ENCODE assay signal across 20 cellular contexts in the genomic region with DNA sequence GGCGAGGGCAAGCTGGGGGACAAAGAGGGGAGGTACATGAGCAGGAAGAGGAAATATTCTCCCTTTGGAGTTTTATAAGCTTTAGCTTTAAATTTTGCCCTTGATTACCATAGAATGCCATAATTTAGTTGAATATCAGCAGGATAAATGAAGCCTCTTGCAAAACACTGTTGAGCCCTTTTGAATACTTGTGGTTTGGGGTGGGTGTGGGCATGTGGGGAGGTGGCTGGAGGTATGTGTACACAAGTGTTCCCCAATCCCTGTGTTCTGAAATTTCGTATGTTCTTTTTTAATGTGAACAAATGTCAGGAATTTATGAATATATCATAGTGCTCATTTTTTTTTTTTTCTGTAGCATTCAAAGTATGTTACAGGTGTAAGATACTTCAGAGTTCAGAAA. TPM values are rescaled to one million over a fixed set of nuclear protein-coding genes. Genes with fewer than 3 reads are reported as not detected.
DNase-seq lines count a peak whose midpoint lies in the region; ATAC-seq and TF ChIP-seq lines count a peak whose summit lies in the region.
"Had no signal": no experiment of that assay in that cellular context is flagged by ENCODE, and none has a peak within 500 bp of the region (broad histone marks: within the 10 kb centered on the region; RNA-seq: fewer than 3 reads in every experiment).

No MANE protein-coding gene starts in this region.

- H2AFZ ChIP-seq in mammary epithelial cell (ENCODE audit: low read depth, low read length) (no peak overlapping the region), hepatocyte (no peak overlapping the region)
- H2AFZ ChIP-seq: GM23248 had no signal

- peaks cover 34% of the 10 kb centered on the region for H3K4me1 Mint-ChIP-seq in MCF 10A (ENCODE audit: insufficient read depth, unreplicated experiment)
- H3K4me1 Mint-ChIP-seq in activated CD8-positive, alpha-beta T cell treated with anti-CD3 and anti-CD28 coated beads for 36 hours (ENCODE audit: low read depth) = peaks cover 40% of the 10 kb centered on the region
- peaks cover 7 to 8% of the 10 kb centered on the region in 2 donors for H3K4me1 Mint-ChIP-seq in stimulated activated naive B cell treated with anti-CD40 and anti-IgM and Interleukin-4, amounts not matched to agents 10 μg/mL and 1 μg/mL and 100 μg/mL, for 72 hours
- H3K4me1 Mint-ChIP-seq: brain had no signal

- H3K36me3 Mint-ChIP-seq in MCF 10A (ENCODE audit: insufficient read depth, unreplicated experiment) = peaks cover 100% of the 10 kb centered on the region
- H3K36me3 Mint-ChIP-seq in activated CD8-positive, alpha-beta T cell treated with anti-CD3 and anti-CD28 coated beads for 36 hours (ENCODE audit: low read depth) = peaks cover 74% of the 10 kb centered on the region
- H3K36me3 Mint-ChIP-seq in stimulated activated naive B cell treated with anti-CD40 and anti-IgM and Interleukin-4, amounts not matched to agents 10 μg/mL and 1 μg/mL and 100 μg/mL, for 72 hours = peaks cover 54 to 78% of the 10 kb centered on the region in 2 donors

- H3K27ac ChIP-seq in mammary epithelial cell (ENCODE audit: insufficient read depth, low read depth, low read length) (no peak overlapping the region), hepatocyte (peak overlapping the region; percentile 65), caudate nucleus (ENCODE audit: low read depth, low read length) (no peak overlapping the region), brain microvascular endothelial cell (no peak overlapping the region)
- H3K27ac ChIP-seq: GM23248 had no signal

- no peak for ATAC-seq in activated CD8-positive, alpha-beta T cell treated with anti-CD3 and anti-CD28 coated beads for 36 hours
- ATAC-seq in stimulated activated naive B cell treated with anti-CD40 and anti-IgM and Interleukin-4, amounts not matched to agents 10 μg/mL and 1 μg/mL and 100 μg/mL, for 72 hours (replicated peaks) = no peak
- ATAC-seq: natural killer cell, SK-N-SH treated with all-trans-retinoic acid at 6 μM for 48 hours had no signal

- H3K36me3 ChIP-seq in mammary epithelial cell (ENCODE audit: insufficient read depth, low read length) = peaks cover 81% of the 10 kb centered on the region
- peaks cover 28% of the 10 kb centered on the region for H3K36me3 ChIP-seq in hepatocyte (replicated peaks; ENCODE audit: insufficient read depth, low read depth)
- H3K36me3 ChIP-seq in brain microvascular endothelial cell (replicated peaks) = peaks cover 85% of the 10 kb centered on the region

- dilution Hi-C loops in mammary epithelial cell (cut with HindIII; ENCODE audit: low sequenced_read_pairs) = no loop called here

- H3K9me3 ChIP-seq in mammary epithelial cell (replicated peaks; ENCODE audit: insufficient read depth, low read length) (no peaks in the 10 kb centered on the region), hepatocyte (ENCODE audit: low read depth) (no peaks in the 10 kb centered on the region)
- H3K9me3 ChIP-seq: tibial nerve had no signal

- H4K20me1 ChIP-seq in mammary epithelial cell (ENCODE audit: insufficient read depth, low read length) = no peaks in the 10 kb centered on the region
- no peaks in the 10 kb centered on the region for H4K20me1 ChIP-seq in hepatocyte (ENCODE audit: insufficient read depth, poor library complexity, severe bottlenecking)

- TF ChIP-seq CTCF in MCF 10A (IDR thresholded peaks at IDR 0.05; ENCODE audit: unreplicated experiment) = no peak
- TF ChIP-seq CTCF in mammary epithelial cell (conservative IDR thresholded peaks at IDR 0.05 in 1 of 2, IDR thresholded peaks at IDR 0.05 in 1 of 2; ENCODE audit: extremely low read depth in 1 of 2, insufficient read depth in 1 of 2, low read depth in 1 of 2, low read length in 2 of 2) = no peak
- TF ChIP-seq CTCF in activated CD8-positive, alpha-beta T cell treated with anti-CD3 and anti-CD28 coated beads for 36 hours (IDR thresholded peaks at IDR 0.05) = no peak
- no peak for TF ChIP-seq CTCF in hepatocyte (IDR thresholded peaks at IDR 0.05; ENCODE audit: poor library complexity)
- no peak for TF ChIP-seq CTCF in brain microvascular endothelial cell (IDR thresholded peaks at IDR 0.05; ENCODE audit: low read depth, low read length, missing control alignments)

- H3K4me3 Mint-ChIP-seq in MCF 10A (ENCODE audit: unreplicated experiment) = no peak overlapping the region
- no peak overlapping the region for H3K4me3 Mint-ChIP-seq in activated CD8-positive, alpha-beta T cell treated with anti-CD3 and anti-CD28 coated beads for 36 hours
- no peak overlapping the region for H3K4me3 Mint-ChIP-seq in stimulated activated naive B cell treated with anti-CD40 and anti-IgM and Interleukin-4, amounts not matched to agents 10 μg/mL and 1 μg/mL and 100 μg/mL, for 72 hours
- H3K4me3 Mint-ChIP-seq: brain, natural killer cell had no signal

- CTCF ChIA-PET in MCF 10A (lab: Yijun Ruan, JAX) (interaction anchor here (0.6 to 2.4 kb wide), 2 partner anchors 92 to 242 kb away, joined by 3 to 12 read pairs; no protein-coding TSS in a partner anchor), mammary epithelial cell (lab: Charles Lee; ENCODE audit: low non-redundant PET) (no interaction called here)
- CTCF ChIA-PET in activated CD8-positive, alpha-beta T cell treated with anti-CD3 and anti-CD28 coated beads for 36 hours (lab: Charles Lee) = interaction anchor here (1.7 to 3.2 kb wide), 2 partner anchors 92 to 254 kb away, joined by 4 to 10 read pairs; no protein-coding TSS in a partner anchor

- in situ Hi-C loops in mammary epithelial cell (cut with MboI; ENCODE audit: low sequenced_read_pairs in 2 of 2) = loop anchor here in 1 of 2 donors (25.0 kb wide), 1 partner anchor 94 kb away; no protein-coding TSS in a partner anchor
- in situ Hi-C loops in brain microvascular endothelial cell (cut with HindIII; ENCODE audit: low pct_ligation_motif_present, low sequenced_read_pairs) = loop anchor here (25.0 kb wide), 1 partner anchor 94 kb away; no protein-coding TSS in a partner anchor

- peaks cover 8% of the 10 kb centered on the region for H3K4me1 ChIP-seq in mammary epithelial cell (ENCODE audit: insufficient read depth, low read length)
- peaks cover 9% of the 10 kb centered on the region for H3K4me1 ChIP-seq in hepatocyte (ENCODE audit: insufficient read depth)
- H3K4me1 ChIP-seq: tibial nerve had no signal

- POLR2A ChIA-PET in MCF 10A (lab: Yijun Ruan, JAX) = interaction anchor here (0.5 to 7.0 kb wide), 4 partner anchors 10 to 45 kb away, joined by 3 to 30 read pairs (median 14); a partner anchor contains a TSS
- POLR2A ChIA-PET in activated CD8-positive, alpha-beta T cell treated with anti-CD3 and anti-CD28 coated beads for 36 hours (lab: Charles Lee) = interaction anchor here (1.0 kb wide), 2 partner anchors 9 to 26 kb away, joined by 3 to 4 read pairs; no protein-coding TSS in a partner anchor

- DNase-seq in MCF 10A (ENCODE audit: unreplicated experiment) (no peak), mammary epithelial cell (no peak), hepatocyte (ENCODE audit: low spot score) (no peak), caudate nucleus (lab: John Stamatoyannopoulos, UW) (no peak), brain microvascular endothelial cell (no peak), NCI-H526 treated with DMSO at 0.1 percent for 48 hours (lab: John Stamatoyannopoulos, UW) (no peak)
- no peak for DNase-seq in activated CD8-positive, alpha-beta T cell treated with anti-CD3 and anti-CD28 coated beads for 36 hours
- DNase-seq in stimulated activated naive B cell treated with anti-CD40 and anti-IgM and Interleukin-4, amounts not matched to agents 10 μg/mL and 1 μg/mL and 100 μg/mL, for 72 hours = no peak
- DNase-seq: activated CD4-positive, alpha-beta T cell treated with anti-CD3 and anti-CD28 coated beads for 4 hours; activated CD8-positive, alpha-beta memory T cell treated with anti-CD3 and anti-CD28 coated beads, Interleukin-2, amount 50 U/mL, for 48 hours; activated gamma-delta T cell treated with Interleukin-2 at 50 U/mL for 16 hours; GM23248; natural killer cell; NCI-H1105 treated with DMSO at 0.1 percent for 48 hours; NCI-H524 treated with DMSO at 0.1 percent for 48 hours; stimulated activated CD4-positive, alpha-beta T cell treated with anti-CD3 and anti-CD28 coated beads, Interleukin-1b, Interleukin-23, amount 100 ng/mL, for 48 hours; stimulated activated naive CD4-positive, alpha-beta T cell had no signal

- H3K4me2 ChIP-seq in mammary epithelial cell (ENCODE audit: insufficient read depth, low read depth, low read length) = no peak overlapping the region
- H3K4me2 ChIP-seq in hepatocyte = peak overlapping the region; percentile 19

- no peak overlapping the region for H3K9ac ChIP-seq in mammary epithelial cell (ENCODE audit: insufficient read depth, low read length)
- H3K9ac ChIP-seq: GM23248 had no signal

- H3K4me3 ChIP-seq in mammary epithelial cell (replicated peaks in 1 of 3; ENCODE audit: insufficient read depth in 1 of 3, low read depth in 2 of 3, low read length in 3 of 3) (no peak overlapping the region), hepatocyte (no peak overlapping the region), brain microvascular endothelial cell (ENCODE audit: low read depth, low read length) (no peak overlapping the region)
- H3K4me3 ChIP-seq: GM23248, tibial nerve had no signal

- H3K27ac Mint-ChIP-seq in MCF 10A (ENCODE audit: low read depth, unreplicated experiment) = peak overlapping the region; percentile 43
- peak overlapping the region; percentile 21 for H3K27ac Mint-ChIP-seq in activated CD8-positive, alpha-beta T cell treated with anti-CD3 and anti-CD28 coated beads for 36 hours
- peak overlapping the region; percentile 4 for H3K27ac Mint-ChIP-seq in stimulated activated naive B cell treated with anti-CD40 and anti-IgM and Interleukin-4, amounts not matched to agents 10 μg/mL and 1 μg/mL and 100 μg/mL, for 72 hours

- no peaks in the 10 kb centered on the region for H3K27me3 Mint-ChIP-seq in MCF 10A (ENCODE audit: insufficient read depth, unreplicated experiment)
- H3K27me3 Mint-ChIP-seq in activated CD8-positive, alpha-beta T cell treated with anti-CD3 and anti-CD28 coated beads for 36 hours = no peaks in the 10 kb centered on the region
- no peaks in the 10 kb centered on the region for H3K27me3 Mint-ChIP-seq in stimulated activated naive B cell treated with anti-CD40 and anti-IgM and Interleukin-4, amounts not matched to agents 10 μg/mL and 1 μg/mL and 100 μg/mL, for 72 hours

- no peaks in the 10 kb centered on the region for H3K9me2 ChIP-seq in hepatocyte (replicated peaks; ENCODE audit: insufficient read depth)

- H3K27me3 ChIP-seq in mammary epithelial cell (ENCODE audit: insufficient read depth, low read length) = no peaks in the 10 kb centered on the region
- no peaks in the 10 kb centered on the region for H3K27me3 ChIP-seq in hepatocyte
- H3K27me3 ChIP-seq in brain microvascular endothelial cell (replicated peaks) = no peaks in the 10 kb centered on the region
- H3K27me3 ChIP-seq: tibial nerve had no signal

- peaks cover 24% of the 10 kb centered on the region for H3K79me2 ChIP-seq in mammary epithelial cell (ENCODE audit: insufficient read depth, low read length)
- peaks cover 24% of the 10 kb centered on the region for H3K79me2 ChIP-seq in hepatocyte

- WGBS in mammary epithelial cell (ENCODE audit: low coverage, missing lambda C conversion rate) = 68% methylated on average over 2 of the region's 2 CpGs
- 93% methylated on average over 2 of the region's 2 CpGs for WGBS in hepatocyte (ENCODE audit: low lambda C conversion rate, missing lambda C conversion rate)

- no peaks in the 10 kb centered on the region for H3K9me3 Mint-ChIP-seq in MCF 10A (ENCODE audit: unreplicated experiment)
- H3K9me3 Mint-ChIP-seq in activated CD8-positive, alpha-beta T cell treated with anti-CD3 and anti-CD28 coated beads for 36 hours = no peaks in the 10 kb centered on the region
- no peaks in the 10 kb centered on the region for H3K9me3 Mint-ChIP-seq in stimulated activated naive B cell treated with anti-CD40 and anti-IgM and Interleukin-4, amounts not matched to agents 10 μg/mL and 1 μg/mL and 100 μg/mL, for 72 hours
- H3K9me3 Mint-ChIP-seq: brain, natural killer cell had no signal

- intact Hi-C loops in MCF 10A (cut with micrococcal nuclease) = no loop called here
- intact Hi-C loops in mammary epithelial cell (cut with micrococcal nuclease) = no loop called here
- intact Hi-C loops in activated CD8-positive, alpha-beta T cell treated with anti-CD3 and anti-CD28 coated beads for 36 hours (cut with micrococcal nuclease) = no loop called here

- BruUV-seq in MCF 10A (replicated peaks; lab: Mats Ljungman, UMichigan) (no TSS peak), mammary epithelial cell (replicated peaks; lab: Mats Ljungman, UMichigan) (no TSS peak)

RNA-seq across cellular contexts. Expression of a gene that starts 20.0 kb away (rescaled TPM):
- 361 and 378 TPM in 2 replicates for total RNA-seq in MCF 10A (2022)
- 100 to 1,000 TPM; 359 to 505 TPM for total RNA-seq in mammary epithelial cell
- polyA plus RNA-seq in mammary epithelial cell = 660 TPM
- polyA minus RNA-seq in mammary epithelial cell = 731 TPM
- total RNA-seq in activated CD8-positive, alpha-beta T cell treated with anti-CD3 and anti-CD28 coated beads for 36 hours = 100 to 1,000 TPM; 201 to 202 TPM
- total RNA-seq in hepatocyte = 559 and 564 TPM in 2 replicates
- 412 and 415 TPM in 2 replicates for polyA plus RNA-seq in hepatocyte
